Comparison of ENCODE assay signal across 8 cellular contexts in genomic region chr5:40798012-40798855, GRCh38. TPM values are rescaled to one million over a fixed set of nuclear protein-coding genes. Genes with fewer than 3 reads are reported as not detected.
DNase-seq lines count a peak whose midpoint lies in the region; ATAC-seq and TF ChIP-seq lines count a peak whose summit lies in the region.

Gene PRKAA1, minus strand, starts transcription at chr5:40798374. Its CDS starts 185 bp downstream, at chr5:40798189.

- POLR2A ChIA-PET in activated CD4-positive, alpha-beta T cell treated with anti-CD3 and anti-CD28 coated beads, Interleukin-2, amount 10 ng/mL, durations not matched to agents 7 days and 5 days (lab: Charles Lee) = no interaction called here

- peaks cover 27% of the 10 kb centered on the region for H3K36me3 Mint-ChIP-seq in activated CD4-positive, alpha-beta T cell treated with anti-CD3 and anti-CD28 coated beads, Interleukin-2, amount 10 ng/mL, durations not matched to agents 7 days and 5 days (ENCODE audit: low read depth)

- peaks cover 38% of the 10 kb centered on the region for H3K4me1 Mint-ChIP-seq in activated CD4-positive, alpha-beta T cell treated with anti-CD3 and anti-CD28 coated beads, Interleukin-2, amount 10 ng/mL, durations not matched to agents 7 days and 5 days

- peaks cover 8% of the 10 kb centered on the region for H3K27me3 Mint-ChIP-seq in activated CD4-positive, alpha-beta T cell treated with anti-CD3 and anti-CD28 coated beads, Interleukin-2, amount 10 ng/mL, durations not matched to agents 7 days and 5 days

- peak within 1 kb of the TSS; percentile 92 for H3K27ac Mint-ChIP-seq in activated CD4-positive, alpha-beta T cell treated with anti-CD3 and anti-CD28 coated beads, Interleukin-2, amount 10 ng/mL, durations not matched to agents 7 days and 5 days

- H3K9me3 Mint-ChIP-seq in activated CD4-positive, alpha-beta T cell treated with anti-CD3 and anti-CD28 coated beads, Interleukin-2, amount 10 ng/mL, durations not matched to agents 7 days and 5 days = no peaks in the 10 kb centered on the region

- DNase-seq in CD1c-positive myeloid dendritic cell (ENCODE audit: extremely low spot score) (peak; percentile 91), NCI-H69 (lab: John Stamatoyannopoulos, UW) (peak; percentile 94), coronary artery (ENCODE audit: low spot score) (peak; percentile 93), left lobe of liver (ENCODE audit: low spot score) (peak; percentile 91)
- DNase-seq in activated CD4-positive, alpha-beta T cell treated with anti-CD3 and anti-CD28 coated beads, Interleukin-2, amount 10 ng/mL, durations not matched to agents 7 days and 5 days = peak; percentile 88
- DNase-seq in stimulated activated CD4-positive, alpha-beta T cell treated with anti-CD3 and anti-CD28 coated beads, Interleukin-2, amount 100 ng/mL, for 4 hours (ENCODE audit: low read depth) = peak; percentile 88

- CTCF ChIA-PET in activated CD4-positive, alpha-beta T cell treated with anti-CD3 and anti-CD28 coated beads, Interleukin-2, amount 10 ng/mL, durations not matched to agents 7 days and 5 days (lab: Charles Lee) = interaction anchor here (0.6 to 1.6 kb wide), 8 partner anchors 8 to 36 kb away, joined by 3 to 5 read pairs (median 4); no protein-coding TSS in a partner anchor

- peak within 1 kb of the TSS; percentile 93 to 98 for H3K27ac ChIP-seq in coronary artery

- peak within 1 kb of the TSS; percentile 89 for H3K4me3 Mint-ChIP-seq in activated CD4-positive, alpha-beta T cell treated with anti-CD3 and anti-CD28 coated beads, Interleukin-2, amount 10 ng/mL, durations not matched to agents 7 days and 5 days

- H3K4me3 ChIP-seq in coronary artery = peak within 1 kb of the TSS; percentile 99

- peak; percentile 46 for TF ChIP-seq CTCF in coronary artery (IDR thresholded peaks at IDR 0.05)

- ATAC-seq in GM19395 (IDR thresholded peaks at IDR 0.05; ENCODE audit: unreplicated experiment) (peak; percentile 92), HG03558 (IDR thresholded peaks at IDR 0.05; ENCODE audit: extremely low read depth, unreplicated experiment) (peak; percentile 87), left lobe of liver (peak; percentile 95)

RNA-seq across cellular contexts. Expression of gene PRKAA1, which starts in this region (rescaled TPM):
- total RNA-seq in activated CD4-positive, alpha-beta T cell treated with anti-CD3 and anti-CD28 coated beads, Interleukin-2, amount 10 ng/mL, durations not matched to agents 7 days and 5 days = 10 to 100 TPM; 71.3 to 84.1 TPM
- 38.9 TPM for total RNA-seq in left lobe of liver

Comparison
In these comparisons a context has a peak if more than half of its experiments do, and no peak if none do; other contexts are left out.
1. Peak in every context shown above with its lines: DNase-seq, ATAC-seq, H3K4me3 ChIP-seq and H3K27ac ChIP-seq.